ENCODE assay signal across 26 cellular contexts in the genomic region with DNA sequence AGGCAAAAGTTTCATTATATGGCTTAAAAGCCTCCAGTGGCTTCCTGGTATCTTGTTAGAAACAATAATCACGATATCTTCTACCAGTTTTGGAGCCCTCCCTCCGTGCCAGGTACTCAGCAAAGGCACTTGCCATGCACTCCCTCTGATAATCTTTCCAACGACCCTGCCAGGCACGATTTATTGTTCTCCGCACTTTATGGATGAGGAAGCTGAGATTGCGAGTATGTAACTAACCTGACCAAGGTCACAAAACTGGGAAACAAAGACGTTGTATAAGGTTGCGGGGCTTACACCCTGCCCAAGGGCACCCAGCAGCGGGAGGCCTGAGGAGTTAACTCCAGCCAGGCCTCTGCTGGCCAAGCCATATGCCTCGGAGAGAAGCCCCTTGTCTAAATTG.
"Had no signal": no experiment of that assay in that cellular context is flagged by ENCODE, and none has a peak within 500 bp of the region (broad histone marks: within the 10 kb centered on the region; RNA-seq: fewer than 3 reads in every experiment).

No MANE protein-coding gene starts in this region.

- H2AFZ ChIP-seq: hepatocyte had no signal

- H3K4me1 ChIP-seq: heart right ventricle, left lung, lower lobe of right lung, right atrium auricular region, right lobe of liver, testis, thyroid gland, transverse colon, upper lobe of left lung had no signal

- H3K9me3 Mint-ChIP-seq: natural killer cell treated with Interleukin-12 subunit alpha and Interleukin-12 subunit beta and Interleukin-15 and Interleukin-18, amount 100 ng/mL, for 72 hours; stimulated activated naive CD8-positive, alpha-beta T cell treated with anti-CD3 and anti-CD28 coated beads, Interleukin-15, amount 100 ng/mL, for 72 hours had no signal

- H3K27me3 ChIP-seq: heart right ventricle, left lung, ovary, right atrium auricular region, right lobe of liver, testis, thyroid gland, transverse colon, upper lobe of left lung had no signal

- H3K4me1 Mint-ChIP-seq: naive thymus-derived CD4-positive, alpha-beta T cell; stimulated activated memory B cell treated with anti-CD40 and anti-IgM and Interleukin-4, amounts not matched to agents 10 μg/mL and 1 μg/mL and 100 μg/mL, for 72 hours; stimulated activated naive CD8-positive, alpha-beta T cell treated with anti-CD3 and anti-CD28 coated beads, Interleukin-15, amount 100 ng/mL, for 72 hours had no signal

- H3K4me3 ChIP-seq: heart right ventricle, hepatocyte, left lung, lower lobe of right lung, ovary, right atrium auricular region, right lobe of liver, smooth muscle cell, testis, thyroid gland, transverse colon, upper lobe of left lung had no signal

- H3K4me2 ChIP-seq: hepatocyte, smooth muscle cell had no signal

- DNase-seq: heart right ventricle; islet precursor cell; left lung; lower lobe of right lung; mammary epithelial cell; mesendoderm; naive thymus-derived CD4-positive, alpha-beta T cell; ovary; right lobe of liver; stimulated activated CD4-positive, alpha-beta T cell treated with anti-CD3 and anti-CD28 coated beads, Interleukin-1b, Interleukin-23, amount 100 ng/mL, for 48 hours; stimulated activated CD4-positive, alpha-beta T cell treated with anti-CD3 and anti-CD28 coated beads, Interleukin-2, amount 100 ng/mL, for 48 hours; stimulated activated CD4-positive, alpha-beta T cell treated with anti-CD3 and anti-CD28 coated beads, Interleukin-4, amount 100 ng/mL, for 4 hours; stimulated activated CD8-positive, alpha-beta memory T cell treated with anti-CD3 and anti-CD28 coated beads, Interleukin-4, amount 100 ng/mL, for 48 hours; stimulated activated naive CD4-positive, alpha-beta T cell treated with Interleukin-2 at 50 U/mL for 16 hours; stimulated activated naive CD8-positive, alpha-beta T cell treated with anti-CD3 and anti-CD28 coated beads, Interleukin-15, amount 100 ng/mL, for 72 hours; testis; thyroid gland; transverse colon had no signal

- H3K36me3 Mint-ChIP-seq: mesothelial cell of epicardium; naive thymus-derived CD4-positive, alpha-beta T cell; natural killer cell treated with Interleukin-12 subunit alpha and Interleukin-12 subunit beta and Interleukin-15 and Interleukin-18, amount 100 ng/mL, for 72 hours; stimulated activated memory B cell treated with anti-CD40 and anti-IgM and Interleukin-4, amounts not matched to agents 10 μg/mL and 1 μg/mL and 100 μg/mL, for 72 hours had no signal

- H3K9me3 ChIP-seq: lower lobe of right lung, ovary, right atrium auricular region, right lobe of liver, testis, thyroid gland, transverse colon, upper lobe of left lung had no signal

- ATAC-seq: heart right ventricle; left lung; lower lobe of right lung; naive thymus-derived CD4-positive, alpha-beta T cell; natural killer cell treated with Interleukin-12 subunit alpha and Interleukin-12 subunit beta and Interleukin-15 and Interleukin-18, amount 100 ng/mL, for 72 hours; right lobe of liver; stimulated activated memory B cell treated with anti-CD40 and anti-IgM and Interleukin-4, amounts not matched to agents 10 μg/mL and 1 μg/mL and 100 μg/mL, for 72 hours had no signal

- H3K36me3 ChIP-seq: heart right ventricle, left lung, lower lobe of right lung, ovary, right atrium auricular region, right lobe of liver, thyroid gland, transverse colon, upper lobe of left lung had no signal

- H3K79me2 ChIP-seq: hepatocyte had no signal

- H3K4me3 Mint-ChIP-seq: mesothelial cell of epicardium; naive thymus-derived CD4-positive, alpha-beta T cell; natural killer cell treated with Interleukin-12 subunit alpha and Interleukin-12 subunit beta and Interleukin-15 and Interleukin-18, amount 100 ng/mL, for 72 hours; stimulated activated memory B cell treated with anti-CD40 and anti-IgM and Interleukin-4, amounts not matched to agents 10 μg/mL and 1 μg/mL and 100 μg/mL, for 72 hours; stimulated activated naive CD8-positive, alpha-beta T cell treated with anti-CD3 and anti-CD28 coated beads, Interleukin-15, amount 100 ng/mL, for 72 hours had no signal

- H3K27ac Mint-ChIP-seq: mesothelial cell of epicardium; naive thymus-derived CD4-positive, alpha-beta T cell; natural killer cell treated with Interleukin-12 subunit alpha and Interleukin-12 subunit beta and Interleukin-15 and Interleukin-18, amount 100 ng/mL, for 72 hours; progenitor cell of endocrine pancreas; stimulated activated memory B cell treated with anti-CD40 and anti-IgM and Interleukin-4, amounts not matched to agents 10 μg/mL and 1 μg/mL and 100 μg/mL, for 72 hours had no signal

- H3K27ac ChIP-seq: heart right ventricle, hepatocyte, left lung, lower lobe of right lung, ovary, right atrium auricular region, right lobe of liver, testis, thyroid gland, transverse colon, upper lobe of left lung had no signal

- H3K27me3 Mint-ChIP-seq: stimulated activated memory B cell treated with anti-CD40 and anti-IgM and Interleukin-4, amounts not matched to agents 10 μg/mL and 1 μg/mL and 100 μg/mL, for 72 hours; stimulated activated naive CD8-positive, alpha-beta T cell treated with anti-CD3 and anti-CD28 coated beads, Interleukin-15, amount 100 ng/mL, for 72 hours had no signal
